28 cellular contexts compared by ENCODE assay signal in the genomic region with DNA sequence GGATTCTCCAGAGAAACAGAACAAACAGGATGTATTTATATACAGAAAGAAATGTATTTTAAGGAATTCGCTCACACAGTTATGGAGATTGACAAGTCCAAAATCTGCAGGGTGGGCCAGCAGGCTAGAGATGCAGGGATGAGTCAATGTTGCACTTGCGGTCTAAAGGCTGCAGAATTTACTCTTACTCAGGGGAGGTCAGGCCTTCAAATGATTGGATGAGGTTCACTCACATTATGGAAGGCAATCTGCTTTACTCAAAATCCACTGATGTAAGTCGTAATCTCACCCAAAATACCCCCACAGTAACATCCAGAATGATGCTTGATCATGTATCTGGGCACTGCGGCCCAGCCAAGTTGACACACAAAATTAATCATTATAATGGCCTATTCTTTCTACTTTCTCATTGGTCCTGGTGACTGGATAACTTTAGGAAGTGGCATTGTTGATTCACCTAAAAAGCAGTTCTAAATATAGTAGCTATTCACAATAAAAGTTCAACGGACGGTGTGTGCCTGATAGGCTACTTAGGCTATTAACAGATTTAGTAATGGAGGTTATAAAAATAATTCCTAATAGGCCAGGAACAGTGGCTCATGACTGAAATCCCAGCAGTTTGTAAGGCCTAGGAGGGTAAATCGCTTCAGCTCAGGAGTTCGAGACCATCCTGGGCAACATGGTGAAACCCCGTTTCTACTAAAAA. TPM values are rescaled to one million over a fixed set of nuclear protein-coding genes. Genes with fewer than 3 reads are reported as not detected.
DNase-seq lines count a peak whose midpoint lies in the region; ATAC-seq, FAIRE-seq and TF ChIP-seq lines count a peak whose summit lies in the region.
"Had no signal": no experiment of that assay in that cellular context is flagged by ENCODE, and none has a peak within 500 bp of the region (broad histone marks: within the 10 kb centered on the region; RNA-seq: fewer than 3 reads in every experiment).

No MANE protein-coding gene starts in this region.

- no peaks in the 10 kb centered on the region for H3K79me2 ChIP-seq in keratinocyte (ENCODE audit: control insufficient read depth, insufficient read depth, low read length)

- no peak overlapping the region for H2AK9ac ChIP-seq in IMR-90 (replicated peaks; ENCODE audit: low read depth, low read length, poor library complexity)

- H3K4me3 ChIP-seq in IMR-90 (ENCODE audit: insufficient read depth, low read depth, low read length) (no peak overlapping the region), brain microvascular endothelial cell (ENCODE audit: low read depth, low read length) (no peak overlapping the region), keratinocyte (ENCODE audit: control insufficient read depth in 2 of 3, extremely low read depth in 1 of 3, insufficient read depth in 2 of 3, low read depth in 1 of 3, low read length in 3 of 3) (no peak overlapping the region), small intestine (ENCODE audit: low read depth in 1 of 2, low read length in 2 of 2) (no peak overlapping the region)
- H3K4me3 ChIP-seq: body of pancreas, GM12878, GM23338, vagina had no signal

- no peak overlapping the region for H2AK5ac ChIP-seq in IMR-90 (ENCODE audit: low read depth, low read length)

- DNase-seq in EL (peak; percentile 16), IMR-90 (peak; percentile 22), brain microvascular endothelial cell (peak; percentile 85), keratinocyte (ENCODE audit: low read depth, low spot score) (no peak), small intestine (no peak), HT-29 (ENCODE audit: low spot score) (no peak)
- DNase-seq in activated CD4-positive, alpha-beta T cell treated with anti-CD3 and anti-CD28 coated beads for 36 hours = no peak
- DNase-seq: activated effector memory CD4-positive, alpha-beta T cell treated with anti-CD3 and anti-CD28 coated beads, Interleukin-2, amount 50 U/mL, for 16 hours; activated naive CD8-positive, alpha-beta T cell treated with anti-CD3 and anti-CD28 coated beads, Interleukin-2, amount 10 ng/mL, durations not matched to agents 7 days and 5 days; activated T-cell treated with anti-CD3 and anti-CD28 coated beads for 4 hours; body of pancreas; Caco-2; DMS79 treated with DMSO at 0.1 percent for 48 hours; effector memory CD4-positive, alpha-beta T cell; foreskin fibroblast; left colon; mesendoderm; NCI-H1092 treated with DMSO at 0.1 percent for 48 hours; NCI-H1930; posterior cingulate gyrus; stimulated activated naive CD8-positive, alpha-beta T cell treated with anti-CD3 and anti-CD28 coated beads, Interleukin-15, Interleukin-2, amounts not matched to agents 100 U/mL and 50 U/mL, for 24 hours had no signal

- BruUV-seq in IMR-90 (replicated peaks; lab: Mats Ljungman, UMichigan) = no TSS peak

- H3K27me3 ChIP-seq in IMR-90 (ENCODE audit: control insufficient read depth, insufficient read depth, low read length) = no peaks in the 10 kb centered on the region
- H3K27me3 ChIP-seq in brain microvascular endothelial cell (replicated peaks) = no peaks in the 10 kb centered on the region
- H3K27me3 ChIP-seq in keratinocyte (ENCODE audit: control insufficient read depth, extremely low read depth, insufficient read depth, low read length) = no peaks in the 10 kb centered on the region
- no peaks in the 10 kb centered on the region for H3K27me3 ChIP-seq in small intestine (ENCODE audit: control insufficient read depth in 2 of 2, insufficient read depth in 2 of 2, low read length in 2 of 2)
- H3K27me3 ChIP-seq: body of pancreas, vagina had no signal

- no peak overlapping the region for H3K4me2 ChIP-seq in IMR-90 (ENCODE audit: low read depth, low read length)
- no peak overlapping the region for H3K4me2 ChIP-seq in keratinocyte (ENCODE audit: control insufficient read depth, extremely low read depth, insufficient read depth, low read depth, low read length)
- H3K4me2 ChIP-seq: GM23338 had no signal

- no peaks in the 10 kb centered on the region for H4K20me1 ChIP-seq in IMR-90 (ENCODE audit: insufficient read depth, low read length)
- no peaks in the 10 kb centered on the region for H4K20me1 ChIP-seq in keratinocyte (ENCODE audit: control insufficient read depth, extremely low read depth, insufficient read depth, low read length)

- H3K9me3 Mint-ChIP-seq in activated CD4-positive, alpha-beta T cell treated with anti-CD3 and anti-CD28 coated beads for 36 hours (ENCODE audit: low read depth) = no peaks in the 10 kb centered on the region
- H3K9me3 Mint-ChIP-seq: activated naive CD8-positive, alpha-beta T cell treated with anti-CD3 and anti-CD28 coated beads, Interleukin-2, amount 10 ng/mL, durations not matched to agents 7 days and 5 days; GM23338 had no signal

- H3K4me1 ChIP-seq in IMR-90 (ENCODE audit: control insufficient read depth, insufficient read depth, low read length) = no peaks in the 10 kb centered on the region
- peaks cover 9% of the 10 kb centered on the region for H3K4me1 ChIP-seq in keratinocyte (ENCODE audit: control insufficient read depth, extremely low read depth, insufficient read depth, low read length)
- H3K4me1 ChIP-seq in small intestine (ENCODE audit: control insufficient read depth in 2 of 2, insufficient read depth in 1 of 2, low read depth in 1 of 2, low read length in 1 of 2) = no peaks in the 10 kb centered on the region
- H3K4me1 ChIP-seq: Caco-2, vagina had no signal

- H4K5ac ChIP-seq in IMR-90 (ENCODE audit: low read depth, low read length) = no peak overlapping the region

- FAIRE-seq in keratinocyte (lab: Jason Lieb, UNC) = peak; percentile 43
- FAIRE-seq in small intestine (lab: Jason Lieb, UNC) = no peak

- H3K9me1 ChIP-seq in IMR-90 (ENCODE audit: insufficient read depth, low read length) = no peaks in the 10 kb centered on the region
- no peaks in the 10 kb centered on the region for H3K9me1 ChIP-seq in keratinocyte (ENCODE audit: control insufficient read depth, extremely low read depth, insufficient read depth, low read length)

- intact Hi-C loops in IMR-90 (cut with micrococcal nuclease) = loop anchor here (5.0 kb wide), 1 partner anchor 87 kb away; no protein-coding TSS in a partner anchor
- intact Hi-C loops in activated CD4-positive, alpha-beta T cell treated with anti-CD3 and anti-CD28 coated beads for 36 hours (cut with DNase I, micrococcal nuclease) = no loop called here

- H2BK15ac ChIP-seq in IMR-90 (ENCODE audit: low read depth, low read length) = no peak overlapping the region

- no peak overlapping the region for H3K56ac ChIP-seq in IMR-90 (ENCODE audit: extremely low read depth, insufficient read depth, low read length)

- no peaks in the 10 kb centered on the region for H3K79me1 ChIP-seq in IMR-90 (ENCODE audit: low read depth in 1 of 2, low read length in 2 of 2)

- in situ Hi-C loops in IMR-90 (cut with MboI; ENCODE audit: low sequenced_read_pairs) = no loop called here
- in situ Hi-C loops in brain microvascular endothelial cell (cut with HindIII; ENCODE audit: low pct_ligation_motif_present, low sequenced_read_pairs) = no loop called here

- H3K9ac ChIP-seq in IMR-90 (ENCODE audit: low read depth, low read length) (no peak overlapping the region), keratinocyte (ENCODE audit: control insufficient read depth, extremely low read depth, insufficient read depth, low read length) (no peak overlapping the region)

- ATAC-seq in IMR-90 (ENCODE audit: low read depth) = no peak
- ATAC-seq in HG02642 (IDR thresholded peaks at IDR 0.05; ENCODE audit: poor library complexity, unreplicated experiment) = no peak
- no peak for ATAC-seq in activated CD4-positive, alpha-beta T cell treated with anti-CD3 and anti-CD28 coated beads for 36 hours
- ATAC-seq: body of pancreas; GM23338; left colon; SK-N-SH treated with all-trans-retinoic acid at 6 μM for 48 hours; stimulated activated naive CD8-positive, alpha-beta T cell treated with anti-CD3 and anti-CD28 coated beads, Interleukin-15, Interleukin-2, amounts not matched to agents 100 U/mL and 50 U/mL, for 24 hours had no signal

- H3K27ac ChIP-seq in IMR-90 (ENCODE audit: insufficient read depth, low read length) (no peak overlapping the region), brain microvascular endothelial cell (peak overlapping the region; percentile 23), keratinocyte (ENCODE audit: control insufficient read depth, insufficient read depth, low read length) (no peak overlapping the region), small intestine (ENCODE audit: low read depth in 1 of 2, low read length in 1 of 2) (no peak overlapping the region)
- H3K27ac ChIP-seq: body of pancreas, C4-2B, RWPE1, vagina had no signal

- H3K14ac ChIP-seq in IMR-90 (replicated peaks; ENCODE audit: low read depth, low read length) = no peak overlapping the region

- WGBS in IMR-90 (ENCODE audit: extremely low coverage in 2 of 2, insufficient read length in 1 of 2), 2 experiments = no CpG with 5 or more reads among the region's 9 CpGs
- 88 to 92% (median 92%) methylated on average over 9 of the region's 9 CpGs for WGBS in small intestine, 3 donors

- no peak overlapping the region for H3K27ac Mint-ChIP-seq in activated CD4-positive, alpha-beta T cell treated with anti-CD3 and anti-CD28 coated beads for 36 hours
- H3K27ac Mint-ChIP-seq: activated naive CD8-positive, alpha-beta T cell treated with anti-CD3 and anti-CD28 coated beads, Interleukin-2, amount 10 ng/mL, durations not matched to agents 7 days and 5 days; GM23338 had no signal

- dilution Hi-C loops in IMR-90 (cut with HindIII; ENCODE audit: low sequenced_read_pairs, unreplicated experiment) = no loop called here
- dilution Hi-C loops in keratinocyte (cut with MboI; ENCODE audit: extremely low pct_ligation_motif_present, low sequenced_read_pairs) = no loop called here

- H3K36me3 ChIP-seq in IMR-90 (ENCODE audit: control insufficient read depth, insufficient read depth, low read length) (no peaks in the 10 kb centered on the region), brain microvascular endothelial cell (replicated peaks) (no peaks in the 10 kb centered on the region), keratinocyte (ENCODE audit: control insufficient read depth in 2 of 2, extremely low read depth in 1 of 2, insufficient read depth in 2 of 2, low read length in 2 of 2) (peaks cover 0 to 1% of the 10 kb centered on the region in 2 experiments), small intestine (ENCODE audit: control insufficient read depth in 2 of 2, insufficient read depth in 2 of 2, low read length in 2 of 2) (no peaks in the 10 kb centered on the region)
- H3K36me3 ChIP-seq: vagina had no signal

- no peak for TF ChIP-seq POLR2A in IMR-90 (IDR thresholded peaks at IDR 0.05; ENCODE audit: low read depth, low read length)

- H2BK20ac ChIP-seq in IMR-90 (ENCODE audit: low read depth, low read length) = no peak overlapping the region

- POLR2A ChIA-PET in IMR-90 (lab: Charles Lee; ENCODE audit: unreplicated experiment) = no interaction called here
- POLR2A ChIA-PET in activated CD4-positive, alpha-beta T cell treated with anti-CD3 and anti-CD28 coated beads for 36 hours (lab: Charles Lee) = no interaction called here

- H4K8ac ChIP-seq in IMR-90 (ENCODE audit: low read depth in 2 of 2, low read length in 2 of 2) = no peak overlapping the region

- no peak overlapping the region for H3K18ac ChIP-seq in IMR-90 (ENCODE audit: low read depth, low read length)

- no peak overlapping the region for H3K4ac ChIP-seq in IMR-90 (ENCODE audit: low read depth, low read length)

- H3K27me3 Mint-ChIP-seq in activated CD4-positive, alpha-beta T cell treated with anti-CD3 and anti-CD28 coated beads for 36 hours = no peaks in the 10 kb centered on the region
- H3K27me3 Mint-ChIP-seq: activated naive CD8-positive, alpha-beta T cell treated with anti-CD3 and anti-CD28 coated beads, Interleukin-2, amount 10 ng/mL, durations not matched to agents 7 days and 5 days had no signal

- CTCF ChIA-PET in IMR-90 (lab: Yijun Ruan, JAX) = no interaction called here
- CTCF ChIA-PET in activated CD4-positive, alpha-beta T cell treated with anti-CD3 and anti-CD28 coated beads for 36 hours (lab: Charles Lee) = no interaction called here

- H3K4me3 Mint-ChIP-seq in activated CD4-positive, alpha-beta T cell treated with anti-CD3 and anti-CD28 coated beads for 36 hours = no peak overlapping the region
- H3K4me3 Mint-ChIP-seq: activated naive CD8-positive, alpha-beta T cell treated with anti-CD3 and anti-CD28 coated beads, Interleukin-2, amount 10 ng/mL, durations not matched to agents 7 days and 5 days; GM23338 had no signal

- H3K4me1 Mint-ChIP-seq in activated CD4-positive, alpha-beta T cell treated with anti-CD3 and anti-CD28 coated beads for 36 hours = peaks cover 8% of the 10 kb centered on the region
- H3K4me1 Mint-ChIP-seq: GM23338 had no signal

- TF ChIP-seq RAD21 in IMR-90 (IDR thresholded peaks at IDR 0.05; ENCODE audit: low read length) = no peak

- no peaks in the 10 kb centered on the region for H3K36me3 Mint-ChIP-seq in activated CD4-positive, alpha-beta T cell treated with anti-CD3 and anti-CD28 coated beads for 36 hours (ENCODE audit: low read depth)
- H3K36me3 Mint-ChIP-seq: activated naive CD8-positive, alpha-beta T cell treated with anti-CD3 and anti-CD28 coated beads, Interleukin-2, amount 10 ng/mL, durations not matched to agents 7 days and 5 days had no signal

- TF ChIP-seq CTCF in IMR-90 (conservative IDR thresholded peaks at IDR 0.05; ENCODE audit: low read depth, low read length) = no peak
- no peak for TF ChIP-seq CTCF in brain microvascular endothelial cell (IDR thresholded peaks at IDR 0.05; ENCODE audit: low read depth, low read length, missing control alignments)
- no peak for TF ChIP-seq CTCF in keratinocyte (optimal IDR thresholded peaks at IDR 0.05 in 1 of 3, IDR thresholded peaks at IDR 0.05 in 1 of 3, conservative IDR thresholded peaks at IDR 0.05 in 1 of 3; ENCODE audit: extremely low read depth in 1 of 3, insufficient read depth in 2 of 3, low read length in 3 of 3)

- H3K9me3 ChIP-seq in IMR-90 (ENCODE audit: control insufficient read depth, insufficient read depth, low read length) = no peaks in the 10 kb centered on the region
- no peaks in the 10 kb centered on the region for H3K9me3 ChIP-seq in keratinocyte (ENCODE audit: control insufficient read depth, low read depth, low read length)
- H3K9me3 ChIP-seq in small intestine (ENCODE audit: control insufficient read depth, low read depth) = no peaks in the 10 kb centered on the region
- H3K9me3 ChIP-seq: body of pancreas, Caco-2, vagina had no signal

- H2BK5ac ChIP-seq in IMR-90 (ENCODE audit: low read depth, low read length, poor library complexity, severe bottlenecking) = no peak overlapping the region

- H2AFZ ChIP-seq in IMR-90 (replicated peaks; ENCODE audit: low read length, poor library complexity) (no peak overlapping the region), keratinocyte (ENCODE audit: control insufficient read depth, low read length) (no peak overlapping the region)
- H2AFZ ChIP-seq: GM23338 had no signal

- H3K23ac ChIP-seq in IMR-90 (ENCODE audit: low read depth, low read length) = no peak overlapping the region

- H2BK120ac ChIP-seq in IMR-90 (ENCODE audit: low read depth, low read length) = no peak overlapping the region

- H4K91ac ChIP-seq in IMR-90 (ENCODE audit: insufficient read depth, low read depth, low read length) = no peak overlapping the region

RNA-seq across cellular contexts. Expression of a gene that starts 40.6 kb away (rescaled TPM):
- total RNA-seq in IMR-90 (2012; rRNA removed) = 3.9 and 5.8 TPM in 2 replicates
- polyA plus RNA-seq in IMR-90 (2012; rRNA removed) (5.9 and 7.4 TPM in 2 replicates), keratinocyte (8.0 to 8.9 TPM (median 8.7 TPM) in 3 replicates), small intestine (10 to 100 TPM; 12.7 to 17.3 (median 13.2) TPM)
- 3.6 and 5.3 TPM in 2 replicates for polyA plus RNA-seq in IMR-90 (2012; cell fraction: cytosol; rRNA removed)
- polyA plus RNA-seq in IMR-90 (2012; cell fraction: nucleus; rRNA removed; ENCODE audit: low replicate concordance) = 1.6 and 3.7 TPM in 2 replicates
- polyA plus RNA-seq in keratinocyte (2011; ENCODE audit: low read depth) = 19.6 TPM
- polyA plus RNA-seq in keratinocyte (2011; cell fraction: cytosol; rRNA removed) = 14.0 and 17.1 TPM in 2 replicates
- 4.5 and 6.6 TPM in 2 replicates for polyA plus RNA-seq in keratinocyte (2011; cell fraction: nucleus; rRNA removed)
- 10.2 and 18.1 TPM in 2 replicates for polyA plus RNA-seq in keratinocyte (2012; ENCODE audit: low replicate concordance)
- 3.5 to 5.2 TPM in 2 of 3 replicates, not detected in the other for polyA minus RNA-seq in keratinocyte
- 6.5 TPM for polyA minus RNA-seq in keratinocyte (2011; cell fraction: cytosol; rRNA and poly(A)+ RNA removed)
- 5.0 and 11.4 TPM in 2 replicates for polyA minus RNA-seq in keratinocyte (2011; cell fraction: nucleus; rRNA and poly(A)+ RNA removed)
- 1 to 10 TPM; 6.0 to 6.9 TPM for total RNA-seq in activated CD4-positive, alpha-beta T cell treated with anti-CD3 and anti-CD28 coated beads for 36 hours
- total RNA-seq in HT-29 (2014; rRNA removed; shearing (Covaris generic)) = 5.1 and 8.4 TPM in 2 replicates

Comparison
In these comparisons a context has a peak if more than half of its experiments do, and no peak if none do; other contexts are left out.
1. DNase-seq: peak in EL (single experiment), IMR-90 (single experiment) and brain microvascular endothelial cell (single experiment); none in keratinocyte (single experiment), small intestine (single experiment), activated CD4-positive, alpha-beta T cell treated with anti-CD3 and anti-CD28 coated beads for 36 hours (single experiment) and HT-29 (single experiment).